ENCODE assay signal across 32 cellular contexts in the genomic region with DNA sequence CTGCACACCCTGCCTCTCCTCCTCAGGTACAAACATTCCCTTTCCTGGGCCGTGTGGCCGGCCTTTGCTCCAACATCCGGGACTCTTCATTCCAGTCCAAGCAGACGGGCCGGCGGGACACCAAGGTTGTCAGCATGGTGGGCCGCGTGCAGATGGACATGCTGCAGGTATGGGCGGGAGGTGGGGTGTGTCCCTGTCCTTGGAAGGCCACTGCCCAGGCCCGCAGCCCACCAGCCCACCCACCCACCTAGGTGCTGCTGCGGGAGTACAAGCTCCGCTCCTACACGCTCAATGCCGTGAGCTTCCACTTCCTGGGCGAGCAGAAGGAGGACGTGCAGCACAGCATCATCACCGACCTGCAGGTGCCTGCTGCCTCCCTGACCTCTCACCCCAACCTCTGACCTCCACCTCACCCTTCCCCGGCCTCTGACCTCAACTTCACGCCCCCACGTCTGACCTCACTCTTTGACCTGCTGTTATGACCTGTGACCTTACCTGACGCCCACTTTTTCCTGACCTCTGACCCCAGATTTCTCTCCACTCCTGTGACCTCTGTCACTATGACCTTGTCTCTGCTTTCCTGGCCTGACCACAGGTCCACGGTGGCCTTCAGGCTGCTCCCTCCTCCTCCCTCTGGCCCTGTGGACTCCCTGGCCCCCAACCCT. TPM values are rescaled to one million over a fixed set of nuclear protein-coding genes. Genes with fewer than 3 reads are reported as not detected.
"Had no signal": no experiment of that assay in that cellular context is flagged by ENCODE, and none has a peak within 500 bp of the region (broad histone marks: within the 10 kb centered on the region; RNA-seq: fewer than 3 reads in every experiment).

No MANE protein-coding gene starts in this region.

- H3K9me3 ChIP-seq: adrenal gland, ascending aorta, esophagus muscularis mucosa, gastrocnemius medialis, left ventricle myocardium inferior, pancreas, psoas muscle, stomach, suprapubic skin, tibial nerve, uterus had no signal

- H3K4me1 ChIP-seq: adrenal gland, ascending aorta, esophagus muscularis mucosa, gastrocnemius medialis, left ventricle myocardium inferior, pancreas, psoas muscle, stomach, suprapubic skin, tibial nerve, uterus had no signal

- H3K36me3 ChIP-seq: adrenal gland, pancreas, uterus had no signal

- DNase-seq: activated CD4-positive, alpha-beta T cell treated with anti-CD3 and anti-CD28 coated beads, Interleukin-2, amount 10 ng/mL, durations not matched to agents 7 days and 5 days; activated CD4-positive, CD25-positive, alpha-beta regulatory T cell treated with anti-CD3 and anti-CD28 coated beads, Interleukin-2, amount 50 U/mL, for 72 hours; activated CD8-positive, alpha-beta memory T cell treated with anti-CD3 and anti-CD28 coated beads, Interleukin-2, amount 10 ng/mL, durations not matched to agents 7 days and 5 days; activated CD8-positive, alpha-beta T cell treated with anti-CD3 and anti-CD28 coated beads for 36 hours; activated naive CD4-positive, alpha-beta T cell; activated T-cell treated with anti-CD3 and anti-CD28 coated beads for 4 hours; adrenal gland; brain microvascular endothelial cell; caudate nucleus; dermis blood vessel endothelial cell; effector memory CD4-positive, alpha-beta T cell; gastrocnemius medialis; hippocampal formation; kidney glomerular epithelial cell; left ventricle myocardium inferior; mammary epithelial cell; midbrain; natural killer cell; psoas muscle; right cardiac atrium; stimulated activated CD4-positive, alpha-beta T cell treated with anti-CD3 and anti-CD28 coated beads, Interleukin-12 subunit alpha, Interleukin-12 subunit beta, amount 100 ng/mL, for 4 hours; stimulated activated CD4-positive, alpha-beta T cell treated with anti-CD3 and anti-CD28 coated beads, Interleukin-4, amount 100 ng/mL, for 4 hours; stomach; uterus; WERI-Rb-1 had no signal

- H3K27ac ChIP-seq: adrenal gland, ascending aorta, brain microvascular endothelial cell, esophagus muscularis mucosa, gastrocnemius medialis, left ventricle myocardium inferior, pancreas, psoas muscle, stomach, suprapubic skin, tibial nerve, uterus, WERI-Rb-1 had no signal

- FAIRE-seq: endothelial cell of umbilical vein, pancreas had no signal

- H3K4me3 ChIP-seq: adrenal gland, ascending aorta, esophagus muscularis mucosa, gastrocnemius medialis, left ventricle myocardium inferior, pancreas, psoas muscle, stomach, suprapubic skin, tibial nerve, uterus had no signal

- H3K27me3 ChIP-seq: adrenal gland, ascending aorta, brain microvascular endothelial cell, esophagus muscularis mucosa, gastrocnemius medialis, pancreas, stomach, suprapubic skin, tibial nerve, uterus had no signal

- ATAC-seq: activated CD8-positive, alpha-beta memory T cell treated with anti-CD3 and anti-CD28 coated beads, Interleukin-2, amount 10 ng/mL, durations not matched to agents 7 days and 5 days; activated CD8-positive, alpha-beta T cell treated with anti-CD3 and anti-CD28 coated beads for 36 hours; gastrocnemius medialis; natural killer cell; pancreas; psoas muscle; right cardiac atrium had no signal

RNA-seq across cellular contexts. Expression of gene SPIB, which starts 12.4 kb away (rescaled TPM):
- total RNA-seq: ascending aorta, dermis blood vessel endothelial cell, endothelial cell of umbilical vein, left ventricle myocardium inferior, mammary epithelial cell, suprapubic skin had no signal
- polyA plus RNA-seq: endothelial cell of umbilical vein had no signal

RNA-seq across cellular contexts. Expression of gene MYBPC2, which starts 26.4 kb away (rescaled TPM):
- total RNA-seq: activated CD4-positive, alpha-beta T cell treated with anti-CD3 and anti-CD28 coated beads, Interleukin-2, amount 10 ng/mL, durations not matched to agents 7 days and 5 days; activated CD8-positive, alpha-beta memory T cell treated with anti-CD3 and anti-CD28 coated beads, Interleukin-2, amount 10 ng/mL, durations not matched to agents 7 days and 5 days; ascending aorta; dermis blood vessel endothelial cell; endothelial cell of umbilical vein; esophagus muscularis mucosa; left ventricle myocardium inferior; mammary epithelial cell; right cardiac atrium; stomach had no signal
- polyA plus RNA-seq: mammary epithelial cell, right cardiac atrium had no signal

RNA-seq across cellular contexts. Expression of gene NAPSA, which starts 40.8 kb away (rescaled TPM):
- total RNA-seq: dermis blood vessel endothelial cell, endothelial cell of umbilical vein, skeletal muscle tissue had no signal
